26 cellular contexts compared by ENCODE assay signal in the genomic region with DNA sequence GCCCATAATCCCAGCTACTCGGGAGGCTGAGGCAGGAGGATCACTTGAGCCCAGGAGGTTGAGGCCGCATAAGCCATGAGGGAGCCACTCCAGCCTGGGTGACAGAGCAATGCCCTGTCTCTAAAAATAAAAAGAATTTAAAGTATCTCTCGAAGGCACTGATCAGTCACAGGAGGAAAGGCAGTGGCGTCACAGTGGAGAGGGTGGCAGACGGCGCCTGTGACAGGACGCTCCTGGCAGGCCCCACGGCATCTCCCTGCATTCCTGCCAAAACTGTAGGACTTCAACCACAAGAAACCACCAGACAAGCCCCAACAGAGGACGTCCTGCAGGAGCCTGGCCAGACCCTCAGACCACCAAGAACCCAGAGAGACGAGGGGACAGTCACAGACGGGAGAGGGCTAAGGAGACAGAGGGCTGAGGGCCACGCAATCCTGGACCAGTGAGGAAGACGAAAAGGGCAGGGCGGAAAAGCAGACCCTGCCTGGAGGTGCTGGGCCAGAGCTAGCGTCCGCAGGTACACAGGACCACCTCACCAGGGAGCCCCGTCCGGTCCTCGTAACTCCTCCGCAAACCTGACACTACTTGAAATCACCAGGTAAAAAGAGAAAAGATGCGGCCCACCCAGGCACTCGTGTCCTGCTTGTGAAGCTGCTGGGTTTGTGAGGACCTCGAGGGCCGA. TPM values are rescaled to one million over a fixed set of nuclear protein-coding genes. Genes with fewer than 3 reads are reported as not detected.
A peak's percentile ranks its signal among the peaks of the same experiment; 100 is the strongest.
DNase-seq lines count a peak whose midpoint lies in the region; ATAC-seq and TF ChIP-seq lines count a peak whose summit lies in the region.
"Had no signal": no experiment of that assay in that cellular context is flagged by ENCODE, and none has a peak within 500 bp of the region (broad histone marks: within the 10 kb centered on the region; RNA-seq: fewer than 3 reads in every experiment).

No MANE protein-coding gene starts in this region.

- no peak for ATAC-seq in stimulated activated naive CD8-positive, alpha-beta T cell treated with anti-CD3 and anti-CD28 coated beads, Interleukin-15, amount 100 ng/mL, for 72 hours
- ATAC-seq in natural killer cell (no peak), GM19467 (IDR thresholded peaks at IDR 0.05; ENCODE audit: unreplicated experiment) (no peak)
- ATAC-seq: GM12878 had no signal

- 90 to 95% methylated on average over 24 of the region's 24 CpGs for whole genome bisulfite sequencing in thyroid gland, 2 donors

- H3K27ac ChIP-seq in coronary artery (no peak overlapping the region), thyroid gland (no peak overlapping the region)
- H3K27ac ChIP-seq: PC-9, SJSA1 had no signal

- peaks cover 35% of the 10 kb centered on the region for H3K36me3 Mint-ChIP-seq in stimulated activated naive CD8-positive, alpha-beta T cell treated with anti-CD3 and anti-CD28 coated beads, Interleukin-15, Interleukin-2, amounts not matched to agents 100 ng/mL and 50 ng/mL, for 24 hours (ENCODE audit: low read depth)
- peaks cover 9% of the 10 kb centered on the region for H3K36me3 Mint-ChIP-seq in natural killer cell

- H3K4me1 ChIP-seq in thyroid gland: peaks cover 24 to 37% of the 10 kb centered on the region in 2 donors
- H3K4me1 ChIP-seq: SJSA1 had no signal

- intact Hi-C loops in natural killer cell (cut with micrococcal nuclease) (no loop called here), thyroid gland (cut with DNase I) (loop anchor here (5.0 to 10.0 kb wide), 2 partner anchors 49 to 296 kb away; partner anchors contain the start of genes BET1L, PTDSS2 and RIC8A)

- H3K4me3 ChIP-seq in coronary artery (no peak overlapping the region), thyroid gland (replicated peaks in 1 of 3) (no peak overlapping the region)
- H3K4me3 ChIP-seq: GM12878, lung, PC-9, SJSA1 had no signal

- peaks cover 44 to 49% of the 10 kb centered on the region in 2 donors for H3K36me3 ChIP-seq in thyroid gland

- DNase-seq in stimulated activated naive CD8-positive, alpha-beta T cell treated with anti-CD3 and anti-CD28 coated beads, Interleukin-15, amount 100 ng/mL, for 72 hours: no peak
- DNase-seq in coronary artery (ENCODE audit: low spot score): peak; percentile 70
- DNase-seq in natural killer cell: no peak
- DNase-seq in stimulated activated CD4-positive, alpha-beta T cell treated with anti-CD3 and anti-CD28 coated beads, Interleukin-2, amount 100 ng/mL, for 24 hours: no peak
- DNase-seq in thyroid gland: no peak
- DNase-seq in NCI-H187 treated with DMSO at 0.1 percent for 48 hours (lab: John Stamatoyannopoulos, UW): no peak
- DNase-seq: activated CD4-positive, CD25-positive, alpha-beta regulatory T cell; activated CD8-positive, alpha-beta memory T cell treated with anti-CD3 and anti-CD28 coated beads for 24 hours; CD4-positive, alpha-beta T cell; DMS153; effector memory CD4-positive, alpha-beta T cell; glutamatergic neuron; immature natural killer cell; MM.1S; NCI-H1436 treated with DMSO at 0.1 percent for 48 hours; NCI-H774; PC-9; stimulated activated CD4-positive, alpha-beta T cell treated with anti-CD3 and anti-CD28 coated beads, Interleukin-2, amount 100 ng/mL, for 48 hours; T-helper 9 cell had no signal

- H3K4me3 Mint-ChIP-seq in stimulated activated naive CD8-positive, alpha-beta T cell treated with anti-CD3 and anti-CD28 coated beads, Interleukin-15, Interleukin-2, amounts not matched to agents 100 ng/mL and 50 ng/mL, for 24 hours: no peak overlapping the region
- H3K4me3 Mint-ChIP-seq in stimulated activated naive CD8-positive, alpha-beta T cell treated with anti-CD3 and anti-CD28 coated beads, Interleukin-15, amount 100 ng/mL, for 72 hours: no peak overlapping the region
- H3K4me3 Mint-ChIP-seq in natural killer cell: peak overlapping the region; percentile 4
- H3K4me3 Mint-ChIP-seq: immature natural killer cell had no signal

- peaks cover 28% of the 10 kb centered on the region for H3K4me1 Mint-ChIP-seq in stimulated activated naive CD8-positive, alpha-beta T cell treated with anti-CD3 and anti-CD28 coated beads, Interleukin-15, Interleukin-2, amounts not matched to agents 100 ng/mL and 50 ng/mL, for 24 hours (ENCODE audit: low read depth)
- peaks cover 69% of the 10 kb centered on the region for H3K4me1 Mint-ChIP-seq in stimulated activated naive CD8-positive, alpha-beta T cell treated with anti-CD3 and anti-CD28 coated beads, Interleukin-15, amount 100 ng/mL, for 72 hours
- H3K4me1 Mint-ChIP-seq in natural killer cell: peaks cover 2 to 19% of the 10 kb centered on the region in 2 donors

- no peak for TF ChIP-seq POLR2A in thyroid gland (IDR thresholded peaks at IDR 0.05)

- H3K27ac Mint-ChIP-seq in stimulated activated naive CD8-positive, alpha-beta T cell treated with anti-CD3 and anti-CD28 coated beads, Interleukin-15, Interleukin-2, amounts not matched to agents 100 ng/mL and 50 ng/mL, for 24 hours: peak overlapping the region; percentile 31
- peak overlapping the region in 1 of 2 donors; percentile 91 for H3K27ac Mint-ChIP-seq in stimulated activated naive CD8-positive, alpha-beta T cell treated with anti-CD3 and anti-CD28 coated beads, Interleukin-15, amount 100 ng/mL, for 72 hours
- peak overlapping the region in 1 of 2 donors; percentile 41 for H3K27ac Mint-ChIP-seq in natural killer cell
- H3K27ac Mint-ChIP-seq: CD4-positive, alpha-beta T cell had no signal

- no peaks in the 10 kb centered on the region for H3K27me3 Mint-ChIP-seq in stimulated activated naive CD8-positive, alpha-beta T cell treated with anti-CD3 and anti-CD28 coated beads, Interleukin-15, Interleukin-2, amounts not matched to agents 100 ng/mL and 50 ng/mL, for 24 hours
- no peaks in the 10 kb centered on the region for H3K27me3 Mint-ChIP-seq in stimulated activated naive CD8-positive, alpha-beta T cell treated with anti-CD3 and anti-CD28 coated beads, Interleukin-15, amount 100 ng/mL, for 72 hours
- no peaks in the 10 kb centered on the region for H3K27me3 Mint-ChIP-seq in natural killer cell (ENCODE audit: low read depth in 2 of 2)
- H3K27me3 Mint-ChIP-seq: CD4-positive, alpha-beta T cell had no signal

- no peaks in the 10 kb centered on the region for H3K9me3 ChIP-seq in thyroid gland
- H3K9me3 ChIP-seq: SJSA1 had no signal

- TF ChIP-seq CTCF in coronary artery (IDR thresholded peaks at IDR 0.05): no peak
- TF ChIP-seq CTCF in natural killer cell (IDR thresholded peaks at IDR 0.05): no peak
- no peak for TF ChIP-seq CTCF in thyroid gland (IDR thresholded peaks at IDR 0.05)

- no peaks in the 10 kb centered on the region for H3K9me3 Mint-ChIP-seq in stimulated activated naive CD8-positive, alpha-beta T cell treated with anti-CD3 and anti-CD28 coated beads, Interleukin-15, Interleukin-2, amounts not matched to agents 100 ng/mL and 50 ng/mL, for 24 hours
- H3K9me3 Mint-ChIP-seq in stimulated activated naive CD8-positive, alpha-beta T cell treated with anti-CD3 and anti-CD28 coated beads, Interleukin-15, amount 100 ng/mL, for 72 hours: peaks cover 0 to 8% of the 10 kb centered on the region in 2 donors
- H3K9me3 Mint-ChIP-seq in natural killer cell: no peaks in the 10 kb centered on the region
- H3K9me3 Mint-ChIP-seq: CD4-positive, alpha-beta T cell had no signal

- no peaks in the 10 kb centered on the region for H3K27me3 ChIP-seq in thyroid gland
- H3K27me3 ChIP-seq: SJSA1 had no signal

RNA-seq across cellular contexts. Expression of gene RNH1, which starts 5.9 kb away (rescaled TPM):
- total RNA-seq in natural killer cell (100 to 1,000 TPM; 113 to 120 (median 118) TPM), thyroid gland (100 to 1,000 TPM; 191 to 259 (median 231) TPM)

RNA-seq across cellular contexts. Expression of gene HRAS, which starts 34.2 kb away (rescaled TPM):
- 10 to 100 TPM; 27.6 to 35.0 (median 30.6) TPM for total RNA-seq in natural killer cell
- total RNA-seq in thyroid gland: 10 to 100 TPM; 16.9 to 41.3 (median 29.9) TPM

RNA-seq across cellular contexts. Expression of gene LRRC56, which starts 36.2 kb away (rescaled TPM):
- total RNA-seq in natural killer cell (1 to 10 TPM; 1.5 to 2.4 (median 2.2) TPM), thyroid gland (1 to 10 TPM; 1.7 to 2.6 (median 2.3) TPM)

RNA-seq across cellular contexts. Expression of gene PTDSS2, which starts 51.1 kb away (rescaled TPM):
- 10 to 100 TPM; 21.5 to 25.1 (median 23.4) TPM for total RNA-seq in natural killer cell
- 10 to 100 TPM; 40.8 to 69.9 (median 41.7) TPM for total RNA-seq in thyroid gland

RNA-seq across cellular contexts. Expression of gene ANO9, which starts 59.3 kb away (rescaled TPM):
- total RNA-seq in natural killer cell (10 to 100 TPM; 15.1 to 21.3 (median 15.1) TPM), thyroid gland (1 to 10 TPM; 3.7 to 6.4 (median 4.7) TPM)
- total RNA-seq: fibroblast of lung, SJSA1, skeletal muscle tissue had no signal
